In the genomic region with DNA sequence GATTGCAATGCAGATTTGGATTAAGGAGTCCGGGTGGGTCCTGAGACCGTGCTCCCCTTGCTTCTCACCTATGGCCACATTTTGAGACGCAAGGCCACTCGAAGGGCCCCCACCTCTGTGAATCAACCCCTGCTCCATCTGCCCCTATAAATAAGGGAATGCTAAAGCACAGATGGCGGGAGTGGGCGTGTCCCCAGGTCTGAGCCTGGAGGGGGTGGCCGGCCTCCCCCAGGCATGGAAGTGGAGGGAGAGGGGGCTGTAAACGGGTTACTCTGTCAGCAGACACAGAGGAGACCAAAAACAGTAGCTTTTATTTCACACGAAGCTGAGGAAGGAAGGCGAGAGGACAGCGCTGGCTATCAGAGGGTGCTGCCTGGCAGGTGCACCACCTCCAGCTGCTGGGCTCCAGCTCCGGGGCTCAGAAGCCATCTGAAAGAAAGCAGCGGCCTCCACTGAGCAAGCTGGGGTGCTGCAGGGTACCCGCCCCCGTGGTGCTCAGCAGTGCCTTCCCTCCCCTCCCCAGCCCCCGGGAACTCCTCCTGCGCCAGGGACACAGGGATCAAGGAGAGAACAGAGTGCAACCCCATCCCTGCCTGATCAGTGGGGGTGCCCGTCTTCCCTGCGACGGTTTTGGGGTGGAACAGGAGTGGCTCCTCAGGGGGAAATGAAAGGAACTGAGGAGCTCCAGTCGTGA, we compare ENCODE assay signal across 11 cellular contexts. TPM values are rescaled to one million over a fixed set of nuclear protein-coding genes. Genes with fewer than 3 reads are reported as not detected.
DNase-seq lines count a peak whose midpoint lies in the region; ATAC-seq and TF ChIP-seq lines count a peak whose summit lies in the region.
"Had no signal": no experiment of that assay in that cellular context is flagged by ENCODE, and none has a peak within 500 bp of the region (broad histone marks: within the 10 kb centered on the region; RNA-seq: fewer than 3 reads in every experiment).

No MANE protein-coding gene starts in this region.

- TF ChIP-seq EP300 in esophagus muscularis mucosa (IDR thresholded peaks at IDR 0.05) = no peak

- peaks cover 0 to 43% (median 8%) of the 10 kb centered on the region in 4 donors for H3K27me3 ChIP-seq in esophagus muscularis mucosa

- peaks cover 7% of the 10 kb centered on the region for H3K4me1 Mint-ChIP-seq in activated T-cell treated with anti-CD3 and anti-CD28 coated beads, Interleukin-2, amount 50 U/mL, for 72 hours (ENCODE audit: low read depth)
- peaks cover 4% of the 10 kb centered on the region for H3K4me1 Mint-ChIP-seq in activated T-cell treated with anti-CD3 and anti-CD28 coated beads, Interleukin-2, amount 50 U/mL, for 24 hours (ENCODE audit: low read depth)
- H3K4me1 Mint-ChIP-seq in type B pancreatic cell (ENCODE audit: unreplicated experiment) = peaks cover 5% of the 10 kb centered on the region
- H3K4me1 Mint-ChIP-seq in activated T-helper 17 cell treated with anti-CD3 and anti-CD28 coated beads, Interleukin-2, amount 50 U/mL, for 72 hours = no peaks in the 10 kb centered on the region

- peak; percentile 23 to 27 for ATAC-seq in activated T-cell treated with anti-CD3 and anti-CD28 coated beads, Interleukin-2, amount 50 U/mL, for 72 hours (replicated peaks in 1 of 2)
- no peak for ATAC-seq in activated T-helper 17 cell treated with anti-CD3 and anti-CD28 coated beads, Interleukin-2, amount 50 U/mL, for 72 hours (replicated peaks)
- ATAC-seq in GM19395 (IDR thresholded peaks at IDR 0.05; ENCODE audit: unreplicated experiment) = no peak
- ATAC-seq: T-cell had no signal

- TF ChIP-seq CTCF in esophagus muscularis mucosa (IDR thresholded peaks at IDR 0.05) = no peak
- TF ChIP-seq CTCF in type B pancreatic cell (conservative IDR thresholded peaks at IDR 0.05) = no peak

- no peak for DNase-seq in activated T-cell treated with anti-CD3 and anti-CD28 coated beads, Interleukin-2, amount 50 U/mL, for 72 hours
- DNase-seq in activated T-cell treated with anti-CD3 and anti-CD28 coated beads, Interleukin-2, amount 50 U/mL, for 24 hours = no peak
- DNase-seq in NCI-H524 treated with DMSO at 0.1 percent for 48 hours (lab: John Stamatoyannopoulos, UW) (peak; percentile 58), esophagus muscularis mucosa (ENCODE audit: extremely low spot score) (peak; percentile 70), type B pancreatic cell (ENCODE audit: extremely low spot score, unreplicated experiment) (no peak)
- no peak for DNase-seq in activated CD4-positive, CD25-positive, alpha-beta regulatory T cell treated with anti-CD3 and anti-CD28 coated beads, Interleukin-2, amount 50 U/mL, for 72 hours
- DNase-seq: GM23248 had no signal

- peak overlapping the region in 1 of 4 donors; percentile 14 for H3K4me3 ChIP-seq in esophagus muscularis mucosa
- H3K4me3 ChIP-seq: GM23248 had no signal

- H3K27me3 Mint-ChIP-seq in activated T-cell treated with anti-CD3 and anti-CD28 coated beads, Interleukin-2, amount 50 U/mL, for 72 hours (ENCODE audit: low read depth) = peaks cover 24% of the 10 kb centered on the region
- peaks cover 43% of the 10 kb centered on the region for H3K27me3 Mint-ChIP-seq in activated T-cell treated with anti-CD3 and anti-CD28 coated beads, Interleukin-2, amount 50 U/mL, for 24 hours
- H3K27me3 Mint-ChIP-seq in type B pancreatic cell = peaks cover 59% of the 10 kb centered on the region
- peaks cover 26% of the 10 kb centered on the region for H3K27me3 Mint-ChIP-seq in activated T-helper 17 cell treated with anti-CD3 and anti-CD28 coated beads, Interleukin-2, amount 50 U/mL, for 72 hours

- H3K27ac ChIP-seq in esophagus muscularis mucosa (replicated peaks in 1 of 4) = no peak overlapping the region
- H3K27ac ChIP-seq: C4-2B, GM23248 had no signal

- H3K27ac Mint-ChIP-seq in activated T-cell treated with anti-CD3 and anti-CD28 coated beads, Interleukin-2, amount 50 U/mL, for 72 hours = no peak overlapping the region
- no peak overlapping the region for H3K27ac Mint-ChIP-seq in activated T-cell treated with anti-CD3 and anti-CD28 coated beads, Interleukin-2, amount 50 U/mL, for 24 hours
- H3K27ac Mint-ChIP-seq in type B pancreatic cell = no peak overlapping the region
- H3K27ac Mint-ChIP-seq in activated T-helper 17 cell treated with anti-CD3 and anti-CD28 coated beads, Interleukin-2, amount 50 U/mL, for 72 hours = no peak overlapping the region
- H3K27ac Mint-ChIP-seq: T-cell had no signal

- peak overlapping the region in 1 of 2 donors; percentile 17 for H3K4me3 Mint-ChIP-seq in activated T-cell treated with anti-CD3 and anti-CD28 coated beads, Interleukin-2, amount 50 U/mL, for 72 hours
- H3K4me3 Mint-ChIP-seq in activated T-cell treated with anti-CD3 and anti-CD28 coated beads, Interleukin-2, amount 50 U/mL, for 24 hours = no peak overlapping the region
- H3K4me3 Mint-ChIP-seq in type B pancreatic cell = peak overlapping the region; percentile 85
- no peak overlapping the region for H3K4me3 Mint-ChIP-seq in activated T-helper 17 cell treated with anti-CD3 and anti-CD28 coated beads, Interleukin-2, amount 50 U/mL, for 72 hours

- WGBS in esophagus muscularis mucosa = 36% methylated on average over 11 of the region's 21 CpGs

- H3K9me3 Mint-ChIP-seq in activated T-cell treated with anti-CD3 and anti-CD28 coated beads, Interleukin-2, amount 50 U/mL, for 72 hours = peaks cover 9 to 11% of the 10 kb centered on the region in 2 donors
- H3K9me3 Mint-ChIP-seq in activated T-cell treated with anti-CD3 and anti-CD28 coated beads, Interleukin-2, amount 50 U/mL, for 24 hours = peaks cover 17% of the 10 kb centered on the region
- peaks cover 20% of the 10 kb centered on the region for H3K9me3 Mint-ChIP-seq in type B pancreatic cell
- H3K9me3 Mint-ChIP-seq in activated T-helper 17 cell treated with anti-CD3 and anti-CD28 coated beads, Interleukin-2, amount 50 U/mL, for 72 hours = peaks cover 11% of the 10 kb centered on the region

- peaks cover 7 to 8% of the 10 kb centered on the region in 2 donors for H3K36me3 Mint-ChIP-seq in activated T-cell treated with anti-CD3 and anti-CD28 coated beads, Interleukin-2, amount 50 U/mL, for 72 hours (ENCODE audit: insufficient read depth in 2 of 2)
- H3K36me3 Mint-ChIP-seq in activated T-cell treated with anti-CD3 and anti-CD28 coated beads, Interleukin-2, amount 50 U/mL, for 24 hours (ENCODE audit: low read depth) = peaks cover 2% of the 10 kb centered on the region
- H3K36me3 Mint-ChIP-seq in type B pancreatic cell = no peaks in the 10 kb centered on the region
- H3K36me3 Mint-ChIP-seq in activated T-helper 17 cell treated with anti-CD3 and anti-CD28 coated beads, Interleukin-2, amount 50 U/mL, for 72 hours (ENCODE audit: low read depth) = no peaks in the 10 kb centered on the region
- H3K36me3 Mint-ChIP-seq: T-cell had no signal

- peaks cover 0 to 23% (median 19%) of the 10 kb centered on the region in 4 donors for H3K9me3 ChIP-seq in esophagus muscularis mucosa

- intact Hi-C loops in esophagus muscularis mucosa (cut with DNase I) = loop anchor here (10.0 kb wide), 1 partner anchor 168 kb away; no protein-coding TSS in a partner anchor

- H3K4me1 ChIP-seq in esophagus muscularis mucosa = peaks cover 6 to 11% (median 10%) of the 10 kb centered on the region in 4 donors

- no peak for TF ChIP-seq POLR2A in esophagus muscularis mucosa (IDR thresholded peaks at IDR 0.05; ENCODE audit: low read depth)

- H3K36me3 ChIP-seq in esophagus muscularis mucosa = no peaks in the 10 kb centered on the region

RNA-seq across cellular contexts. Expression of gene RAB6C, which starts 56.7 kb away (rescaled TPM):
- total RNA-seq in activated T-cell treated with anti-CD3 and anti-CD28 coated beads, Interleukin-2, amount 50 U/mL, for 72 hours = under 1 TPM in 1 of 2 donors, not detected in 1; 0.14 TPM
- total RNA-seq in esophagus muscularis mucosa (under 1 TPM in 3 of 4 donors, not detected in 1; 0.26 to 0.57 (median 0.42) TPM), type B pancreatic cell (ENCODE audit: low replicate concordance) (0.29 and 0.50 TPM in 2 replicates)
- not detected for total RNA-seq in activated T-helper 17 cell treated with anti-CD3 and anti-CD28 coated beads, Interleukin-2, amount 50 U/mL, for 72 hours
- total RNA-seq: GM23248, T-cell had no signal

Comparison
In these comparisons a context has a peak if more than half of its experiments do, and no peak if none do; other contexts are left out.
1. ATAC-seq: peak in activated T-cell treated with anti-CD3 and anti-CD28 coated beads, Interleukin-2, amount 50 U/mL, for 72 hours (2 of 2); none in activated T-helper 17 cell treated with anti-CD3 and anti-CD28 coated beads, Interleukin-2, amount 50 U/mL, for 72 hours (single experiment) and GM19395 (single experiment).
2. DNase-seq: peak in NCI-H524 treated with DMSO at 0.1 percent for 48 hours (single experiment) and esophagus muscularis mucosa (single experiment); none in activated T-cell treated with anti-CD3 and anti-CD28 coated beads, Interleukin-2, amount 50 U/mL, for 72 hours (0 of 2), activated T-cell treated with anti-CD3 and anti-CD28 coated beads, Interleukin-2, amount 50 U/mL, for 24 hours (single experiment), type B pancreatic cell (single experiment) and activated CD4-positive, CD25-positive, alpha-beta regulatory T cell treated with anti-CD3 and anti-CD28 coated beads, Interleukin-2, amount 50 U/mL, for 72 hours (single experiment).